36 cellular contexts compared by ENCODE assay signal in genomic region chr3:24340966-24341365, GRCh38.
"Had no signal": no experiment of that assay in that cellular context is flagged by ENCODE, and none has a peak within 500 bp of the region (broad histone marks: within the 10 kb centered on the region; RNA-seq: fewer than 3 reads in every experiment).

No MANE protein-coding gene starts in this region.

- H3K36me3 ChIP-seq: MG63 had no signal

- DNase-seq: Karpas-422, Kasumi-1, MG63, MM.1S, MV-4-11, NCI-H1048, NCI-H1092, NCI-H1092 treated with DMSO at 0.1 percent for 48 hours, NCI-H1105, NCI-H1105 treated with DMSO at 0.1 percent for 48 hours, NCI-H1417, NCI-H1417 treated with DMSO at 0.1 percent for 48 hours, NCI-H1436, NCI-H1436 treated with DMSO at 0.1 percent for 48 hours, NCI-H146, NCI-H1694, NCI-H1694 treated with DMSO at 0.1 percent for 48 hours, NCI-H187, NCI-H187 treated with DMSO at 0.1 percent for 48 hours, NCI-H1930, NCI-H2029, NCI-H2029 treated with DMSO at 0.1 percent for 48 hours, NCI-H2081, NCI-H2081 treated with DMSO at 0.1 percent for 48 hours, NCI-H2107, NCI-H2171, NCI-H2171 treated with DMSO at 0.1 percent for 48 hours, NCI-H2227 treated with DMSO at 0.1 percent for 48 hours, NCI-H226, NCI-H345, NCI-H446, NCI-H446 treated with DMSO at 0.1 percent for 48 hours, NCI-H510A, NCI-H524, NCI-H524 treated with DMSO at 0.1 percent for 48 hours, NCI-H526 had no signal

- H3K9me3 ChIP-seq: MG63 had no signal

- H3K4me3 ChIP-seq: MG63 had no signal

- H3K27me3 ChIP-seq: MG63 had no signal
